In the genomic region with DNA sequence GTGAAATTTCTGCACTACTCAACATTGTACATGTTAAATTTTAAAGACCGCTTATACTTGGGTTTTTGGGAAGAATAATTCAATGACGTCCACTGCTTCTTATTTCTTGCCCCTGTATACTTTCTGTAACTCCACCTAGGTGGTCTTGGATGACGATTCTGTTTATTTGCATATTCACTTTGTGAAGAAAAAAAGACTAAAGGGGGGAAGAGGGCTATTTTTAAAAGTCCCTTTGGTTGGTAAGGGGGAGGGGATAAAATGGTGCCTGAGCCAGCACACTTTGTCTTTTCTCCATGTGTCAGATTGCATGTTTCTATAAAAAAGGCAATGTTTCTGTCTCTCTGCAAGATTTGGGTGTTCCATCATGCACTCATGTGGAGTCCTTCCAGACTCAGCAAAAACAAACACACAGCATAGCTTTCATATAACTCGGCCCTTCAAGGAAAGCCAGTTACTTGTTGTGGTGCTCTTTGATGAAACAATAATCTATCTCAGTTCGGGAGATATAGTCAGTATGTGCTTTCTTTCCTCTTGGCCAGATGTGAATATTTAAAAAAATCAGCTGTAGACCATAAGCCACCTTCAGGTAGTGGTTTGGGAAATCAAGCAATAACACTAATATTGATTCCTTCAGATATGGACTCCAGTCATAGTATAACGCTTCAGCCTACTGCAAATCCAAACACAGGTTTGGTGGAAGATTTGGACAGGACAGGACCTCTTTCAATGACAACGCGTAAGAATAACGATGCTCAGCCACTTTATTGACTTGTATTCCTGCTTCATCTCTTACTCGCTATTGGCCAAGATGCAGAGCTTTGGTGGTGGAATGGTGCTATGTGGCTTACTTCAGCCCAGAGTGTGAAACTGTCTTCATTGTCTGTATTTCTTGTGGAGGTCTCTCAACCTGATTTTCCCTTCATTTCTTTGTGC, we compare ENCODE assay signal across 18 cellular contexts.
DNase-seq lines count a peak whose midpoint lies in the region; ATAC-seq and TF ChIP-seq lines count a peak whose summit lies in the region.
"Had no signal": no experiment of that assay in that cellular context is flagged by ENCODE, and none has a peak within 500 bp of the region (broad histone marks: within the 10 kb centered on the region; RNA-seq: fewer than 3 reads in every experiment).

No MANE protein-coding gene starts in this region.

- H3K4me3 Mint-ChIP-seq in CD8-positive, alpha-beta T cell: no peak overlapping the region
- no peak overlapping the region for H3K4me3 Mint-ChIP-seq in activated naive CD8-positive, alpha-beta T cell
- H3K4me3 Mint-ChIP-seq: type B pancreatic cell had no signal

- POLR2A ChIA-PET in CD8-positive, alpha-beta T cell (lab: Charles Lee): no interaction called here

- H3K9me3 Mint-ChIP-seq in CD8-positive, alpha-beta T cell: peaks cover 16% of the 10 kb centered on the region
- H3K9me3 Mint-ChIP-seq in activated naive CD8-positive, alpha-beta T cell (ENCODE audit: low read depth): peaks cover 4% of the 10 kb centered on the region
- H3K9me3 Mint-ChIP-seq: type B pancreatic cell had no signal

- TF ChIP-seq CTCF in CD8-positive, alpha-beta T cell (IDR thresholded peaks at IDR 0.05): no peak
- no peak for TF ChIP-seq CTCF in fibroblast of the aortic adventitia (IDR thresholded peaks at IDR 0.05; ENCODE audit: insufficient read depth, low read length)

- DNase-seq in CD8-positive, alpha-beta T cell: no peak
- DNase-seq in GM23248: no peak
- peak; percentile 38 for DNase-seq in fibroblast of the aortic adventitia (ENCODE audit: low read depth)
- no peak for DNase-seq in activated CD4-positive, CD25-positive, alpha-beta regulatory T cell treated with anti-CD3 and anti-CD28 coated beads, Interleukin-2, amount 50 U/mL, for 72 hours
- DNase-seq: activated CD4-positive, alpha-beta T cell treated with anti-CD3 and anti-CD28 coated beads for 48 hours; dermis blood vessel endothelial cell; glutamatergic neuron; Karpas-422; MV-4-11; NCI-H510A treated with DMSO at 0.1 percent for 48 hours; psoas muscle; SIG-M5 had no signal

- no peaks in the 10 kb centered on the region for H3K9me2 ChIP-seq in GM23248 (ENCODE audit: insufficient read depth)

- peaks cover 65% of the 10 kb centered on the region for H3K4me1 Mint-ChIP-seq in CD8-positive, alpha-beta T cell (ENCODE audit: low read depth)
- H3K4me1 Mint-ChIP-seq in activated naive CD8-positive, alpha-beta T cell (ENCODE audit: low read depth): peaks cover 66% of the 10 kb centered on the region

- WGBS in GM23248 (ENCODE audit: low coverage in 1 of 2, low lambda C conversion rate in 2 of 2, missing lambda C conversion rate in 2 of 2), 2 experiments: 79 to 81% methylated on average over 10 of the region's 10 CpGs

- H4K20me1 ChIP-seq in GM23248 (ENCODE audit: insufficient read depth): no peaks in the 10 kb centered on the region

- no peaks in the 10 kb centered on the region for H3K27me3 ChIP-seq in CD8-positive, alpha-beta T cell (ENCODE audit: insufficient read depth, low read length)
- H3K27me3 ChIP-seq in GM23248 (replicated peaks; ENCODE audit: insufficient read depth): no peaks in the 10 kb centered on the region

- peaks cover 60% of the 10 kb centered on the region for H3K36me3 ChIP-seq in CD8-positive, alpha-beta T cell (ENCODE audit: insufficient read depth, low read length)
- H3K36me3 ChIP-seq in GM23248 (ENCODE audit: low read depth): peaks cover 84% of the 10 kb centered on the region

- intact Hi-C loops in CD8-positive, alpha-beta T cell (cut with DNase I, micrococcal nuclease): loop anchor here in 1 of 2 experiments (2.0 kb wide), 1 partner anchor 13 kb away; no protein-coding TSS in a partner anchor

- H3K4me2 ChIP-seq in GM23248 (ENCODE audit: unreplicated experiment): no peak overlapping the region

- in situ Hi-C loops in GM23248 (cut with MboI): no loop called here

- H3K27me3 Mint-ChIP-seq in CD8-positive, alpha-beta T cell (ENCODE audit: low read depth): no peaks in the 10 kb centered on the region
- no peaks in the 10 kb centered on the region for H3K27me3 Mint-ChIP-seq in activated naive CD8-positive, alpha-beta T cell

- no peaks in the 10 kb centered on the region for H3K9me3 ChIP-seq in CD8-positive, alpha-beta T cell (ENCODE audit: low read length)
- no peaks in the 10 kb centered on the region for H3K9me3 ChIP-seq in GM23248 (ENCODE audit: low read depth)
- H3K9me3 ChIP-seq: psoas muscle had no signal

- peak overlapping the region; percentile 47 for H3K27ac Mint-ChIP-seq in CD8-positive, alpha-beta T cell
- peak overlapping the region; percentile 24 for H3K27ac Mint-ChIP-seq in activated naive CD8-positive, alpha-beta T cell
- H3K27ac Mint-ChIP-seq: type B pancreatic cell had no signal

- peaks cover 92% of the 10 kb centered on the region for H3K79me2 ChIP-seq in GM23248 (ENCODE audit: insufficient read depth)

- peaks cover 97% of the 10 kb centered on the region for H3F3A ChIP-seq in GM23248 (ENCODE audit: insufficient read depth)

- CTCF ChIA-PET in CD8-positive, alpha-beta T cell (lab: Charles Lee): interaction anchor here (0.6 kb wide), 1 partner anchor 28 kb away, joined by 3 read pairs; no protein-coding TSS in a partner anchor

- H3K4me3 ChIP-seq in CD8-positive, alpha-beta T cell (ENCODE audit: low read depth, low read length): no peak overlapping the region
- H3K4me3 ChIP-seq in GM23248: no peak overlapping the region
- no peak overlapping the region for H3K4me3 ChIP-seq in fibroblast of the aortic adventitia (ENCODE audit: low read depth, low read length)
- H3K4me3 ChIP-seq: lung, psoas muscle had no signal

- no peak overlapping the region for H2AFZ ChIP-seq in GM23248

- no peak overlapping the region for H3K27ac ChIP-seq in CD8-positive, alpha-beta T cell (ENCODE audit: low read depth, low read length)
- peak overlapping the region; percentile 13; the same call in 1 of the 2 replicates for H3K27ac ChIP-seq in GM23248
- H3K27ac ChIP-seq: psoas muscle had no signal

- ATAC-seq in CD8-positive, alpha-beta T cell: no peak
- ATAC-seq in GM19463 (IDR thresholded peaks at IDR 0.05; ENCODE audit: unreplicated experiment): no peak
- ATAC-seq in GM19397 (IDR thresholded peaks at IDR 0.05; ENCODE audit: unreplicated experiment): no peak
- no peak for ATAC-seq in GM21825 (IDR thresholded peaks at IDR 0.05; ENCODE audit: unreplicated experiment)
- ATAC-seq: psoas muscle had no signal

- H3K36me3 Mint-ChIP-seq in CD8-positive, alpha-beta T cell: peaks cover 96% of the 10 kb centered on the region
- peaks cover 80% of the 10 kb centered on the region for H3K36me3 Mint-ChIP-seq in activated naive CD8-positive, alpha-beta T cell

- no peak overlapping the region for H3K9ac ChIP-seq in GM23248

- H3K4me1 ChIP-seq in CD8-positive, alpha-beta T cell (ENCODE audit: insufficient read depth, low read length): peaks cover 5% of the 10 kb centered on the region
- peaks cover 12% of the 10 kb centered on the region for H3K4me1 ChIP-seq in GM23248 (ENCODE audit: insufficient read depth)
- H3K4me1 ChIP-seq: psoas muscle had no signal
